ENCODE assay signal across 8 cellular contexts in the genomic region with DNA sequence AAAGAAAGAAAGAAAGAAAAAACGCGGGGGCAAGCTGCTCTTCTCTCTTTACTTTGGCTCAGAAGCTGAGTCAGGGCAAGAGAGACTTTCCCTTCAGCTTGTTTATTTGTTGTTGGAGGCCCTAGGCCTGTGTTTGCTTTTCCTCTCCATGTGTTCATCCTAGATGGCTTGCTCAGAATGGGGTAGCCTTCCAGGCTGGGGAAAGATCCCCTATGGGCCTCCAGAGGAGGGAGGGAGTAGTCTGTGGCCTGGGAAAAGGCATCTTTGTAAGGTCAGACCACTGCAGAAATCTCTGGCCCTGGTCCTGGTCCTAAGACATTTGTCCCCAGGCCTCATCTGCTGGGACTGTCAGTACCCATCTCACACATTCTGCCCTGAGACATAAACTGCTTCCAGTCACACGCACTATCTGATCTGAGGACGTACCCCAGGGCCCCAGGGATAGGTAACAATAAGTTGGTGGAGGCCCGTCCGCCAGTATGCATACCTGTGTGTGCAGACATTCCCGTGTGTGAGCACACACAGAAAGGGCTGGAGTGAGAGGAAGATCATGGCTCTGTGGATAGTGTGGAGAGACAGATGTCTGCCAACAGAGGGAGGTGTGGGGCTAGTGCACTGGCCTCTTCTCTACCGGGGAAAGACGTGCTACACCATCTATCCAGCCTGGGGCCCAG. TPM values are rescaled to one million over a fixed set of nuclear protein-coding genes. Genes with fewer than 3 reads are reported as not detected.
DNase-seq lines count a peak whose midpoint lies in the region; ATAC-seq and TF ChIP-seq lines count a peak whose summit lies in the region.

No MANE protein-coding gene starts in this region.

- peaks cover 0 to 5% of the 10 kb centered on the region in 2 donors for H3K27me3 Mint-ChIP-seq in natural killer cell (ENCODE audit: low read depth in 2 of 2)
- H3K27me3 Mint-ChIP-seq in natural killer cell treated with Interleukin-12 subunit alpha and Interleukin-12 subunit beta and Interleukin-15 and Interleukin-18, amount 100 ng/mL, for 72 hours, result peaks cover 0 to 11% of the 10 kb centered on the region in 2 donors

- no peak overlapping the region for H3K56ac ChIP-seq in mesendoderm (ENCODE audit: low read length)

- H3K4me1 ChIP-seq in mesendoderm (ENCODE audit: control insufficient read depth, low read depth, low read length), result peaks cover 7% of the 10 kb centered on the region
- H3K4me1 ChIP-seq in thyroid gland, result peaks cover 0 to 8% of the 10 kb centered on the region in 2 donors

- H3K27me3 ChIP-seq in dorsolateral prefrontal cortex (no peaks in the 10 kb centered on the region), mesendoderm (ENCODE audit: insufficient read depth, low read length, poor library complexity) (no peaks in the 10 kb centered on the region), thyroid gland (no peaks in the 10 kb centered on the region)

- H3K4me3 ChIP-seq in dorsolateral prefrontal cortex (no peak overlapping the region), mesendoderm (ENCODE audit: low read length) (no peak overlapping the region), thyroid gland (replicated peaks in 1 of 3) (no peak overlapping the region)

- H2BK5ac ChIP-seq in mesendoderm (ENCODE audit: low read length), result no peak overlapping the region

- H3K18ac ChIP-seq in mesendoderm (ENCODE audit: low read length), result no peak overlapping the region

- H2BK120ac ChIP-seq in mesendoderm (ENCODE audit: low read depth, low read length), result no peak overlapping the region

- no peak overlapping the region for H4K8ac ChIP-seq in mesendoderm (ENCODE audit: low read depth, low read length)

- H3K79me2 ChIP-seq in mesendoderm (ENCODE audit: control insufficient read depth, insufficient read depth, low read length), result peaks cover 2% of the 10 kb centered on the region

- no peak overlapping the region for H3K9ac ChIP-seq in mesendoderm (ENCODE audit: low read length)

- H3K36me3 ChIP-seq in mesendoderm (ENCODE audit: control insufficient read depth, insufficient read depth, low read length) (no peaks in the 10 kb centered on the region), thyroid gland (no peaks in the 10 kb centered on the region)

- H4K5ac ChIP-seq in mesendoderm (ENCODE audit: low read length), result no peak overlapping the region

- intact Hi-C loops in natural killer cell (cut with micrococcal nuclease) (loop anchor here (1.0 to 5.0 kb wide), 2 partner anchors 50 to 91 kb away; no protein-coding TSS in a partner anchor), dorsolateral prefrontal cortex (cut with DNase I) (loop anchor here (2.0 to 10.0 kb wide), 3 partner anchors 40 to 183 kb away; a partner anchor contains a TSS), thyroid gland (cut with DNase I) (no loop called here)

- ATAC-seq in natural killer cell, result peak in 2 of 3 donors; percentile 23 to 24
- no peak for ATAC-seq in natural killer cell treated with Interleukin-12 subunit alpha and Interleukin-12 subunit beta and Interleukin-15 and Interleukin-18, amount 100 ng/mL, for 72 hours

- H3K36me3 Mint-ChIP-seq in natural killer cell, result no peaks in the 10 kb centered on the region
- no peaks in the 10 kb centered on the region for H3K36me3 Mint-ChIP-seq in natural killer cell treated with Interleukin-12 subunit alpha and Interleukin-12 subunit beta and Interleukin-15 and Interleukin-18, amount 100 ng/mL, for 72 hours

- H3K9me3 Mint-ChIP-seq in natural killer cell, result no peaks in the 10 kb centered on the region
- H3K9me3 Mint-ChIP-seq in natural killer cell treated with Interleukin-12 subunit alpha and Interleukin-12 subunit beta and Interleukin-15 and Interleukin-18, amount 100 ng/mL, for 72 hours, result no peaks in the 10 kb centered on the region

- no peak overlapping the region for H2AK5ac ChIP-seq in mesendoderm (ENCODE audit: low read length)

- H3K4me3 Mint-ChIP-seq in natural killer cell, result no peak overlapping the region
- no peak overlapping the region for H3K4me3 Mint-ChIP-seq in natural killer cell treated with Interleukin-12 subunit alpha and Interleukin-12 subunit beta and Interleukin-15 and Interleukin-18, amount 100 ng/mL, for 72 hours

- H3K27ac ChIP-seq in dorsolateral prefrontal cortex, result peak overlapping the region in 57 of 59 donors; percentile 30 to 99 (median 88)
- no peak overlapping the region for H3K27ac ChIP-seq in mesendoderm (ENCODE audit: low read depth, low read length)
- no peak overlapping the region for H3K27ac ChIP-seq in thyroid gland

- no CpG with 5 or more reads among the region's 9 CpGs for WGBS in mesendoderm (ENCODE audit: extremely low coverage, insufficient coverage, low lambda C conversion rate)
- 44 to 49% methylated on average over 7 to 9 of the region's 9 CpGs for WGBS in thyroid gland, 2 donors

- no peaks in the 10 kb centered on the region for H3K9me3 ChIP-seq in thyroid gland

- no peak overlapping the region for H3K4me2 ChIP-seq in mesendoderm (ENCODE audit: low read length)

- H2BK15ac ChIP-seq in mesendoderm (replicated peaks; ENCODE audit: low read depth), result no peak overlapping the region

- TF ChIP-seq CTCF in natural killer cell (IDR thresholded peaks at IDR 0.05), result peak; percentile 49
- TF ChIP-seq CTCF in dorsolateral prefrontal cortex (IDR thresholded peaks at IDR 0.05 in 54 of 56, conservative IDR thresholded peaks at IDR 0.05 in 2 of 56; ENCODE audit: low read depth in 1 of 56, partially characterized antibody in 56 of 56), result peak in 53 of 56 donors; percentile 25 to 73 (median 56)
- TF ChIP-seq CTCF in thyroid gland (IDR thresholded peaks at IDR 0.05), result peak in 4 of 6 experiments; percentile 28 to 48 (median 40)

- TF ChIP-seq POLR2A in thyroid gland (IDR thresholded peaks at IDR 0.05), result no peak

- no peak for DNase-seq in natural killer cell
- no peak for DNase-seq in natural killer cell treated with Interleukin-12 subunit alpha and Interleukin-12 subunit beta and Interleukin-15 and Interleukin-18, amount 100 ng/mL, for 72 hours (ENCODE audit: low spot score)
- DNase-seq in NAMALWA (ENCODE audit: low spot score), result peak; percentile 67
- DNase-seq in activated CD4-positive, alpha-beta T cell treated with anti-CD3 and anti-CD28 coated beads for 1 hour, result peak; percentile 15
- peak in 6 of 10 donors; percentile 39 to 64 (median 52) for DNase-seq in dorsolateral prefrontal cortex
- DNase-seq in mesendoderm, result peak; percentile 88
- peak; percentile 12 to 27 for DNase-seq in thyroid gland
- no peak for DNase-seq in NCI-H187 (lab: John Stamatoyannopoulos, UW)

- H3K4ac ChIP-seq in mesendoderm (ENCODE audit: low read depth, low read length), result no peak overlapping the region

- no peak overlapping the region for H3K27ac Mint-ChIP-seq in natural killer cell
- H3K27ac Mint-ChIP-seq in natural killer cell treated with Interleukin-12 subunit alpha and Interleukin-12 subunit beta and Interleukin-15 and Interleukin-18, amount 100 ng/mL, for 72 hours, result no peak overlapping the region

- H3K79me1 ChIP-seq in mesendoderm (ENCODE audit: low read length), result no peaks in the 10 kb centered on the region

- H3K23ac ChIP-seq in mesendoderm (ENCODE audit: low read length), result no peak overlapping the region

- H3K4me1 Mint-ChIP-seq in natural killer cell, result peaks cover 8 to 21% of the 10 kb centered on the region in 2 donors
- peaks cover 10 to 18% of the 10 kb centered on the region in 2 donors for H3K4me1 Mint-ChIP-seq in natural killer cell treated with Interleukin-12 subunit alpha and Interleukin-12 subunit beta and Interleukin-15 and Interleukin-18, amount 100 ng/mL, for 72 hours (ENCODE audit: low read depth in 2 of 2)

RNA-seq across cellular contexts. Expression of a gene that starts 4.9 kb away (rescaled TPM):
- 10 to 100 TPM in 1 of 3 donors, 1 to 10 TPM in 2; 3.5 to 10.1 (median 3.8) TPM for total RNA-seq in natural killer cell
- total RNA-seq in natural killer cell treated with Interleukin-12 subunit alpha and Interleukin-12 subunit beta and Interleukin-15 and Interleukin-18, amount 100 ng/mL, for 72 hours, result 10 to 100 TPM; 51.4 to 80.1 TPM
- total RNA-seq in dorsolateral prefrontal cortex, result 1,000 to 10,000 TPM in 2 of 120 experiments, 100 to 1,000 TPM in 118; 133 to 1,473 (median 374) TPM
- polyA plus RNA-seq in mesendoderm (2013, experiment 1 of 2), result 565 TPM
- polyA plus RNA-seq in mesendoderm (2013, experiment 2 of 2), result 558 TPM
- 10 to 100 TPM in 1 of 4 donors, 1 to 10 TPM in 3; 2.2 to 29.7 (median 5.1) TPM for total RNA-seq in thyroid gland

RNA-seq across cellular contexts. Expression of a gene that starts 12.1 kb away (rescaled TPM):
- total RNA-seq in natural killer cell, result not detected
- total RNA-seq in natural killer cell treated with Interleukin-12 subunit alpha and Interleukin-12 subunit beta and Interleukin-15 and Interleukin-18, amount 100 ng/mL, for 72 hours, result not detected
- total RNA-seq in dorsolateral prefrontal cortex, result 10 to 100 TPM in 9 of 120 experiments, 1 to 10 TPM in 108, under 1 TPM in 3; 0.25 to 18.1 (median 4.4) TPM
- 0.04 TPM for polyA plus RNA-seq in mesendoderm (2013, experiment 1 of 2)
- polyA plus RNA-seq in mesendoderm (2013, experiment 2 of 2), result 0.07 TPM
- total RNA-seq in thyroid gland, result not detected

RNA-seq across cellular contexts. Expression of a gene that starts 55.6 kb away (rescaled TPM):
- total RNA-seq in natural killer cell (10 to 100 TPM; 36.7 to 63.7 (median 60.4) TPM), dorsolateral prefrontal cortex (10 to 100 TPM; 29.3 to 92.1 (median 61.9) TPM), thyroid gland (10 to 100 TPM; 22.6 to 42.2 (median 37.0) TPM)
- 10 to 100 TPM; 40.5 to 47.3 TPM for total RNA-seq in natural killer cell treated with Interleukin-12 subunit alpha and Interleukin-12 subunit beta and Interleukin-15 and Interleukin-18, amount 100 ng/mL, for 72 hours
- 60.3 TPM for polyA plus RNA-seq in mesendoderm (2013, experiment 1 of 2)
- 59.0 TPM for polyA plus RNA-seq in mesendoderm (2013, experiment 2 of 2)

Comparison
In these comparisons a context has a peak if more than half of its experiments do, and no peak if none do; other contexts are left out.
1. ATAC-seq: peak in natural killer cell (2 of 3); none in natural killer cell treated with Interleukin-12 subunit alpha and Interleukin-12 subunit beta and Interleukin-15 and Interleukin-18, amount 100 ng/mL, for 72 hours (0 of 2).
2. DNase-seq: peak in NAMALWA (single experiment), activated CD4-positive, alpha-beta T cell treated with anti-CD3 and anti-CD28 coated beads for 1 hour (single experiment), dorsolateral prefrontal cortex (6 of 10), mesendoderm (single experiment) and thyroid gland (2 of 2); none in natural killer cell (single experiment), natural killer cell treated with Interleukin-12 subunit alpha and Interleukin-12 subunit beta and Interleukin-15 and Interleukin-18, amount 100 ng/mL, for 72 hours (single experiment) and NCI-H187 (0 of 2).
3. H3K27ac ChIP-seq: peak in dorsolateral prefrontal cortex (57 of 59); none in mesendoderm (single experiment) and thyroid gland (0 of 3).
4. Peak in every context shown above with its lines, with median percentiles within 50 percentile points of each other: CTCF ChIP-seq.